ENCODE assay signal across 1 cellular context in the genomic region with DNA sequence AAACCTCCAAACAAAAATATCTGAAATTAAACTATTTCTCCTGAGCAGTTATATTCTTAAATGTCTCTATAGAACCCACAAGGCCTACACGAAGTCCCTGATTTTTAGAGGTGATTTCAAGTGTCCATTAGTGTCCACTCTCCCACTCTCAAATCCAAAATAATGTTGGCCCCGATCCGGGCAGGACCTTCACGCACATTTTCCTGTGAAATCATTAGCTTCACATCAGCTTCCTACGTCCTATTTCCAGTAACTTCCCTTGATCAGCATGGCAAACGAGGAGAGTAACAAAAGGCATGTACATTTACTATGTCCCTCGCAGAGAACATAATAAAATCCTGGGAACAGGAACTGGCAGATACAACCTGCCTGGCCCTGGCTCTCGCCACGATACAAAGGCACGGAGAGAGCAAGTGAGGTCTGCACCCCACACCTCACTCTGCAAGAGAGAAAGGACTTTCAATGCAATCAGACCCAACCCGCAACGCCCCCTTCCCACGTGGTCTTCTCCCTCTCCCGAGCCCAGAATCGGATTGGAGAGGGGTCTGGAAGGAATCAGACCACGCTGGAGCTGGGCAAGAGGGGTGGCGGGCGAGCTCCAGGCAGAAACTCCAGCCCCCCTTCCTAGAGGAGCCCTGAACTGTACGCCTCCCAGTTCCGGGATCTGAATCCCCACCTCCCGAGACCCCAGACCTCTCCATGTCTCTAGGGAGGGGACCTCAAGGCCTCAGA.
A peak's percentile ranks its signal among the peaks of the same experiment; 100 is the strongest.
TF ChIP-seq lines count a peak whose summit lies in the region.

No MANE protein-coding gene starts in this region.

TF ChIP-seq in WTC11, 78 proteins besides CTCF, POLR2A, EP300 and RAD21 (continued from another document):
- TF ChIP-seq, protein P1, sequence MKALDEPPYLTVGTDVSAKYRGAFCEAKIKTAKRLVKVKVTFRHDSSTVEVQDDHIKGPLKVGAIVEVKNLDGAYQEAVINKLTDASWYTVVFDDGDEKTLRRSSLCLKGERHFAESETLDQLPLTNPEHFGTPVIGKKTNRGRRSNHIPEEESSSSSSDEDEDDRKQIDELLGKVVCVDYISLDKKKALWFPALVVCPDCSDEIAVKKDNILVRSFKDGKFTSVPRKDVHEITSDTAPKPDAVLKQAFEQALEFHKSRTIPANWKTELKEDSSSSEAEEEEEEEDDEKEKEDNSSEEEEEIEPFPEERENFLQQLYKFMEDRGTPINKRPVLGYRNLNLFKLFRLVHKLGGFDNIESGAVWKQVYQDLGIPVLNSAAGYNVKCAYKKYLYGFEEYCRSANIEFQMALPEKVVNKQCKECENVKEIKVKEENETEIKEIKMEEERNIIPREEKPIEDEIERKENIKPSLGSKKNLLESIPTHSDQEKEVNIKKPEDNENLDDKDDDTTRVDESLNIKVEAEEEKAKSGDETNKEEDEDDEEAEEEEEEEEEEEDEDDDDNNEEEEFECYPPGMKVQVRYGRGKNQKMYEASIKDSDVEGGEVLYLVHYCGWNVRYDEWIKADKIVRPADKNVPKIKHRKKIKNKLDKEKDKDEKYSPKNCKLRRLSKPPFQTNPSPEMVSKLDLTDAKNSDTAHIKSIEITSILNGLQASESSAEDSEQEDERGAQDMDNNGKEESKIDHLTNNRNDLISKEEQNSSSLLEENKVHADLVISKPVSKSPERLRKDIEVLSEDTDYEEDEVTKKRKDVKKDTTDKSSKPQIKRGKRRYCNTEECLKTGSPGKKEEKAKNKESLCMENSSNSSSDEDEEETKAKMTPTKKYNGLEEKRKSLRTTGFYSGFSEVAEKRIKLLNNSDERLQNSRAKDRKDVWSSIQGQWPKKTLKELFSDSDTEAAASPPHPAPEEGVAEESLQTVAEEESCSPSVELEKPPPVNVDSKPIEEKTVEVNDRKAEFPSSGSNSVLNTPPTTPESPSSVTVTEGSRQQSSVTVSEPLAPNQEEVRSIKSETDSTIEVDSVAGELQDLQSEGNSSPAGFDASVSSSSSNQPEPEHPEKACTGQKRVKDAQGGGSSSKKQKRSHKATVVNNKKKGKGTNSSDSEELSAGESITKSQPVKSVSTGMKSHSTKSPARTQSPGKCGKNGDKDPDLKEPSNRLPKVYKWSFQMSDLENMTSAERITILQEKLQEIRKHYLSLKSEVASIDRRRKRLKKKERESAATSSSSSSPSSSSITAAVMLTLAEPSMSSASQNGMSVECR (CRISPR knock-in tag; IDR thresholded peaks at IDR 0.05; ENCODE audit: borderline replicate concordance) = 0 out of 2 replicates have a peak, but pooled peaks have one; percentile 41
- TF ChIP-seq, protein P2, sequence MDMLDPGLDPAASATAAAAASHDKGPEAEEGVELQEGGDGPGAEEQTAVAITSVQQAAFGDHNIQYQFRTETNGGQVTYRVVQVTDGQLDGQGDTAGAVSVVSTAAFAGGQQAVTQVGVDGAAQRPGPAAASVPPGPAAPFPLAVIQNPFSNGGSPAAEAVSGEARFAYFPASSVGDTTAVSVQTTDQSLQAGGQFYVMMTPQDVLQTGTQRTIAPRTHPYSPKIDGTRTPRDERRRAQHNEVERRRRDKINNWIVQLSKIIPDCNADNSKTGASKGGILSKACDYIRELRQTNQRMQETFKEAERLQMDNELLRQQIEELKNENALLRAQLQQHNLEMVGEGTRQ (CRISPR knock-in tag; IDR thresholded peaks at IDR 0.05) = peak; percentile 84
- TF ChIP-seq, protein P3, sequence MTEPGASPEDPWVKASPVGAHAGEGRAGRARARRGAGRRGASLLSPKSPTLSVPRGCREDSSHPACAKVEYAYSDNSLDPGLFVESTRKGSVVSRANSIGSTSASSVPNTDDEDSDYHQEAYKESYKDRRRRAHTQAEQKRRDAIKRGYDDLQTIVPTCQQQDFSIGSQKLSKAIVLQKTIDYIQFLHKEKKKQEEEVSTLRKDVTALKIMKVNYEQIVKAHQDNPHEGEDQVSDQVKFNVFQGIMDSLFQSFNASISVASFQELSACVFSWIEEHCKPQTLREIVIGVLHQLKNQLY (CRISPR knock-in tag; IDR thresholded peaks at IDR 0.05) = no peak
- TF ChIP-seq TEAD1 (CRISPR knock-in tag; IDR thresholded peaks at IDR 0.05) = peak; percentile 71
TF ChIP-seq in WTC11: peak in this region for 10.
